In the genomic region with DNA sequence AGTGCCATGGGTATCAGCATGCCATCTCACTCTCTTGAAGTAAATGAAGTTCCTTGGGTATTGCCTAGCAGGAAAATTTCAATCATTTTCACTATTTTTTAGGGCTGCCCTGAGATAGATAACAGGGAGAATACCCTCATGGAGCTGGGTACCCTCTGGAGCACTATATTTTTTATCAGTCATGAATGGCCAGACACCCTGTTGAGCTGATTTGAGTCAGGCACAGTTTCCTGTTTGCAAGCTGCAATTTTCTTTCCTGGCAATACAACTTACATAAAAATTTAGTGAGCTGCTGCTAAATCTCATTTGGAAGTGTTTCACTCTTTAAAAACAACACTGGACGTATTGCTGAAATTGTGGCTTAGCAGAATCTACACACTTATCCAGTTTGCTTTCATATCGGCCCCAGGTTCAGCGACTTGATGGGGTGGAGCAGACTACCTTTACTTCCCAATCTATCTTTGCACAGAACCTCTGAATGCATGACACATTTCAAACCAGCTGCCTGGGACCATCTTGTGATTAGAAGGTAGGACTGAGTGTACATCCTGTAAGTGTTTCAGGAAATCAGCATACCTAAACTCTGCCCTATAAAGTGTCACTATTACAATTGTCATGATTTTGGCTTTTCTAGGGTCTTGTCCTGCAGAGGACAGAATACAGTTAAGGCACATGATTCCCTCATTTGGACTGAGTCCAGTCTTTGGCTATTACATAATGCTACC, we compare ENCODE assay signal across 16 cellular contexts.
"Had no signal": no experiment of that assay in that cellular context is flagged by ENCODE, and none has a peak within 500 bp of the region (broad histone marks: within the 10 kb centered on the region; RNA-seq: fewer than 3 reads in every experiment).

No MANE protein-coding gene starts in this region.

- H3K27ac ChIP-seq: body of pancreas, colonic mucosa, esophagus muscularis mucosa, transverse colon, WERI-Rb-1 had no signal

- H3K9me3 ChIP-seq: body of pancreas, colonic mucosa, esophagus muscularis mucosa, transverse colon had no signal

- H3K36me3 ChIP-seq: colonic mucosa, esophagus muscularis mucosa, transverse colon, WERI-Rb-1 had no signal

- H3K4me3 Mint-ChIP-seq: activated CD4-positive, alpha-beta T cell treated with anti-CD3 and anti-CD28 coated beads for 36 hours; activated naive CD4-positive, alpha-beta T cell treated with anti-CD3 and anti-CD28 coated beads, Interleukin-2, amount 50 U/mL, for 24 hours; naive thymus-derived CD4-positive, alpha-beta T cell; stimulated activated naive B cell treated with anti-CD40 and anti-IgM and Interleukin-4, amounts not matched to agents 10 μg/mL and 1 μg/mL and 100 μg/mL, for 72 hours had no signal

- H3K4me1 ChIP-seq: body of pancreas, colonic mucosa, esophagus muscularis mucosa had no signal

- H3K9me3 Mint-ChIP-seq: activated naive CD4-positive, alpha-beta T cell treated with anti-CD3 and anti-CD28 coated beads, Interleukin-2, amount 50 U/mL, for 24 hours; stimulated activated naive B cell treated with anti-CD40 and anti-IgM and Interleukin-4, amounts not matched to agents 10 μg/mL and 1 μg/mL and 100 μg/mL, for 72 hours had no signal

- H3K27me3 ChIP-seq: body of pancreas, colonic mucosa, esophagus muscularis mucosa, transverse colon had no signal

- H3K27ac Mint-ChIP-seq: activated CD4-positive, alpha-beta T cell treated with anti-CD3 and anti-CD28 coated beads for 36 hours; activated naive CD4-positive, alpha-beta T cell treated with anti-CD3 and anti-CD28 coated beads, Interleukin-2, amount 50 U/mL, for 24 hours; stimulated activated naive B cell treated with anti-CD40 and anti-IgM and Interleukin-4, amounts not matched to agents 10 μg/mL and 1 μg/mL and 100 μg/mL, for 72 hours had no signal

- H3K36me3 Mint-ChIP-seq: activated naive CD4-positive, alpha-beta T cell treated with anti-CD3 and anti-CD28 coated beads, Interleukin-2, amount 50 U/mL, for 24 hours had no signal

- H3K4me3 ChIP-seq: body of pancreas, colonic mucosa, esophagus muscularis mucosa, transverse colon had no signal

- H3K4me1 Mint-ChIP-seq: activated naive CD4-positive, alpha-beta T cell treated with anti-CD3 and anti-CD28 coated beads, Interleukin-2, amount 50 U/mL, for 24 hours had no signal

- DNase-seq: activated CD4-positive, alpha-beta T cell treated with anti-CD3 and anti-CD28 coated beads for 36 hours; activated effector memory CD4-positive, alpha-beta T cell treated with Interleukin-2 at 50 U/mL for 16 hours; body of pancreas; caudate nucleus; colonic mucosa; mammary epithelial cell; naive thymus-derived CD4-positive, alpha-beta T cell; retina; stimulated activated CD4-positive, alpha-beta T cell treated with anti-CD3 and anti-CD28 coated beads, Interleukin-2, amount 100 ng/mL, for 48 hours; stimulated activated naive B cell treated with anti-CD40 and anti-IgM and Interleukin-4, amounts not matched to agents 10 μg/mL and 1 μg/mL and 100 μg/mL, for 72 hours; substantia nigra; transverse colon; WERI-Rb-1 had no signal

- ATAC-seq: activated CD4-positive, alpha-beta T cell treated with anti-CD3 and anti-CD28 coated beads for 36 hours; body of pancreas; naive thymus-derived CD4-positive, alpha-beta T cell; SK-N-SH treated with all-trans-retinoic acid at 6 μM for 48 hours; stimulated activated naive B cell treated with anti-CD40 and anti-IgM and Interleukin-4, amounts not matched to agents 10 μg/mL and 1 μg/mL and 100 μg/mL, for 72 hours had no signal
